Comparison of ENCODE assay signal across 18 cellular contexts in genomic region chr5:40273936-40274335, GRCh38.
"Had no signal": no experiment of that assay in that cellular context is flagged by ENCODE, and none has a peak within 500 bp of the region (broad histone marks: within the 10 kb centered on the region; RNA-seq: fewer than 3 reads in every experiment).

No MANE protein-coding gene starts in this region.

- H3K27me3 ChIP-seq: esophagus muscularis mucosa, right atrium auricular region, upper lobe of left lung had no signal

- FAIRE-seq: TTC549 had no signal

- H3K36me3 ChIP-seq: esophagus muscularis mucosa, right atrium auricular region, upper lobe of left lung had no signal

- DNase-seq: activated CD4-positive, alpha-beta T cell treated with anti-CD3 and anti-CD28 coated beads, Interleukin-2, amount 50 U/mL, for 4 hours; activated CD4-positive, CD25-positive, alpha-beta regulatory T cell; activated naive CD4-positive, alpha-beta T cell treated with anti-CD3 and anti-CD28 coated beads, Interleukin-2, amount 10 ng/mL, durations not matched to agents 7 days and 5 days; activated T-cell treated with anti-CD3 and anti-CD28 coated beads for 4 hours; central memory CD4-positive, alpha-beta T cell; glutamatergic neuron; hypothalamus; kidney glomerular epithelial cell; mesendoderm; nephron progenitor cell; occipital lobe; small intestine; SW 1271; upper lobe of left lung had no signal

- H3K27ac ChIP-seq: coronary artery, esophagus muscularis mucosa, right atrium auricular region, upper lobe of left lung had no signal

- H3K9me3 ChIP-seq: esophagus muscularis mucosa, right atrium auricular region, upper lobe of left lung had no signal

- H3K4me1 ChIP-seq: esophagus muscularis mucosa, right atrium auricular region, upper lobe of left lung had no signal

- H3K4me3 ChIP-seq: coronary artery, esophagus muscularis mucosa, right atrium auricular region, upper lobe of left lung had no signal
